Comparison of ENCODE assay signal across 8 cellular contexts in genomic region chr20:57398231-57398821, GRCh38. TPM values are rescaled to one million over a fixed set of nuclear protein-coding genes. Genes with fewer than 3 reads are reported as not detected.
DNase-seq lines count a peak whose midpoint lies in the region; TF ChIP-seq lines count a peak whose summit lies in the region.

No MANE protein-coding gene starts in this region.

- in situ Hi-C loops in KBM-7 (cut with MboI; ENCODE audit: low pct_unique_long_range_greater_than_20kb, low sequenced_read_pairs) = no loop called here

- peak overlapping the region; percentile 93 for H3K27ac ChIP-seq in cardiac muscle cell

- no peaks in the 10 kb centered on the region for H3K9me3 ChIP-seq in cardiac muscle cell (ENCODE audit: low read depth)

- no peak overlapping the region for H3K4me3 ChIP-seq in cardiac muscle cell

- TF ChIP-seq CTCF in GM20000 (IDR thresholded peaks at IDR 0.05; ENCODE audit: extremely low read depth, missing control alignments) (no peak), cardiac muscle cell (IDR thresholded peaks at IDR 0.05; ENCODE audit: low read depth, low read length) (no peak)

- H3K27me3 ChIP-seq in cardiac muscle cell = no peaks in the 10 kb centered on the region

- peak; percentile 85 for DNase-seq in CD1c-positive myeloid dendritic cell (ENCODE audit: extremely low spot score)
- DNase-seq in GM20000 (ENCODE audit: low spot score) = peak; percentile 89
- DNase-seq in KBM-7 = peak; percentile 81
- peak; percentile 80 to 93 for DNase-seq in activated CD8-positive, alpha-beta memory T cell treated with anti-CD3 and anti-CD28 coated beads for 1 hour (ENCODE audit: extremely low read depth in 1 of 2, low read depth in 1 of 2)
- no peak for DNase-seq in cardiac muscle cell (ENCODE audit: low read depth in 1 of 2, low spot score in 1 of 2)
- peak; percentile 83 to 85 for DNase-seq in stimulated activated CD4-positive, alpha-beta T cell treated with anti-CD3 and anti-CD28 coated beads, Interleukin-2, amount 100 ng/mL, for 24 hours
- no peak for DNase-seq in Ammon's horn (ENCODE audit: low spot score)
- no peak for DNase-seq in NCI-H446 treated with DMSO at 0.1 percent for 48 hours (lab: John Stamatoyannopoulos, UW)

- peaks cover 85% of the 10 kb centered on the region for H3K36me3 ChIP-seq in cardiac muscle cell

- H3K4me1 ChIP-seq in cardiac muscle cell (ENCODE audit: low read depth) = peaks cover 72% of the 10 kb centered on the region

RNA-seq across cellular contexts. Expression of gene RBM38, which starts 7.1 kb away (rescaled TPM):
- 420 and 625 TPM in 2 replicates for total RNA-seq in cardiac muscle cell
- polyA plus RNA-seq in cardiac muscle cell = 404 and 626 TPM in 2 replicates

RNA-seq across cellular contexts. Expression of gene RAE1, which starts 47.3 kb away (rescaled TPM):
- total RNA-seq in cardiac muscle cell = 34.2 and 46.1 TPM in 2 replicates
- polyA plus RNA-seq in cardiac muscle cell = 72.4 and 74.1 TPM in 2 replicates

Comparison
In these comparisons a context has a peak if more than half of its experiments do, and no peak if none do; other contexts are left out.
1. DNase-seq: peak in CD1c-positive myeloid dendritic cell (single experiment), GM20000 (single experiment), KBM-7 (single experiment), activated CD8-positive, alpha-beta memory T cell treated with anti-CD3 and anti-CD28 coated beads for 1 hour (2 of 2) and stimulated activated CD4-positive, alpha-beta T cell treated with anti-CD3 and anti-CD28 coated beads, Interleukin-2, amount 100 ng/mL, for 24 hours (2 of 2); none in cardiac muscle cell (0 of 2), Ammon's horn (single experiment) and NCI-H446 treated with DMSO at 0.1 percent for 48 hours (single experiment).